In genomic region chr2:121539722-121540469, GRCh38 we compare ENCODE assay signal across 18 cellular contexts. TPM values are rescaled to one million over a fixed set of nuclear protein-coding genes. Genes with fewer than 3 reads are reported as not detected.
DNase-seq lines count a peak whose midpoint lies in the region; ATAC-seq and TF ChIP-seq lines count a peak whose summit lies in the region.
"Had no signal": no experiment of that assay in that cellular context is flagged by ENCODE, and none has a peak within 500 bp of the region (broad histone marks: within the 10 kb centered on the region; RNA-seq: fewer than 3 reads in every experiment).

No MANE protein-coding gene starts in this region.

- no peak for DNase-seq in CD8-positive, alpha-beta T cell
- peak; percentile 32 for DNase-seq in IMR-90
- DNase-seq in amniotic epithelial cell (ENCODE audit: low read depth), result peak; percentile 41
- DNase-seq in osteoblast (ENCODE audit: insufficient read length, low spot score, missing footprints), result no peak
- no peak for DNase-seq in hepatocyte (ENCODE audit: low spot score)
- DNase-seq in colonic mucosa, result no peak
- no peak for DNase-seq in adrenal gland
- no peak for DNase-seq in stimulated activated CD4-positive, alpha-beta T cell treated with anti-CD3 and anti-CD28 coated beads, Interleukin-12 subunit alpha, Interleukin-12 subunit beta, amount 100 ng/mL, for 4 hours
- DNase-seq: activated naive CD4-positive, alpha-beta T cell treated with anti-CD3 and anti-CD28 coated beads, Interleukin-2, amount 50 U/mL, for 16 hours; cerebellar nuclear complex; NCI-H1417 treated with DMSO at 0.1 percent for 48 hours; NCI-H226; stimulated activated naive CD4-positive, alpha-beta T cell treated with Interleukin-2 at 50 U/mL for 16 hours had no signal

- no TSS peak for BruUV-seq in IMR-90 (replicated peaks; lab: Mats Ljungman, UMichigan)

- peaks cover 33% of the 10 kb centered on the region for H3K4me1 Mint-ChIP-seq in CD8-positive, alpha-beta T cell (ENCODE audit: low read depth)

- no peaks in the 10 kb centered on the region for H3K9me2 ChIP-seq in hepatocyte (replicated peaks; ENCODE audit: insufficient read depth)

- H3K4me3 ChIP-seq in CD8-positive, alpha-beta T cell (ENCODE audit: low read depth, low read length), result no peak overlapping the region
- H3K4me3 ChIP-seq in IMR-90 (ENCODE audit: insufficient read depth, low read depth, low read length) (no peak overlapping the region), osteoblast (ENCODE audit: insufficient read depth, low read length) (no peak overlapping the region), hepatocyte (no peak overlapping the region), colonic mucosa (no peak overlapping the region), adrenal gland (peak overlapping the region in 1 of 4 donors; percentile 18)

- H4K8ac ChIP-seq in IMR-90 (ENCODE audit: low read depth in 2 of 2, low read length in 2 of 2), result no peak overlapping the region

- no peak overlapping the region for H3K18ac ChIP-seq in IMR-90 (ENCODE audit: low read depth, low read length)

- H2BK5ac ChIP-seq in IMR-90 (ENCODE audit: low read depth, low read length, poor library complexity, severe bottlenecking), result no peak overlapping the region

- no peak overlapping the region for H3K14ac ChIP-seq in IMR-90 (replicated peaks; ENCODE audit: low read depth, low read length)

- intact Hi-C loops in CD8-positive, alpha-beta T cell (cut with DNase I, micrococcal nuclease), result loop anchor here (10.0 kb wide), 2 partner anchors 1855 to 1865 kb away; partner anchors contain the start of gene TMEM177 (in 1 of the 2)
- intact Hi-C loops in IMR-90 (cut with micrococcal nuclease), result no loop called here
- intact Hi-C loops in colonic mucosa (cut with DNase I), result no loop called here
- intact Hi-C loops in adrenal gland (cut with DNase I), result loop anchor here in 1 of 2 donors (5.0 to 10.0 kb wide), 3 partner anchors 52 to 135 kb away; partner anchors contain the start of gene CLASP1

- no peaks in the 10 kb centered on the region for H3K36me3 Mint-ChIP-seq in CD8-positive, alpha-beta T cell

- 94% methylated on average over 2 of the region's 4 CpGs; no CpG with 5 or more reads in 1 of the 2 experiments for WGBS in IMR-90 (ENCODE audit: extremely low coverage in 2 of 2, insufficient read length in 1 of 2), 2 experiments
- WGBS in hepatocyte (ENCODE audit: low lambda C conversion rate, missing lambda C conversion rate), result 79% methylated on average over 4 of the region's 4 CpGs
- 72 to 89% (median 83%) methylated on average over 4 of the region's 4 CpGs for WGBS in adrenal gland, 4 donors

- no peak overlapping the region for H2BK20ac ChIP-seq in IMR-90 (ENCODE audit: low read depth, low read length)

- H3K4ac ChIP-seq in IMR-90 (ENCODE audit: low read depth, low read length), result no peak overlapping the region

- H2AFZ ChIP-seq in IMR-90 (replicated peaks; ENCODE audit: low read length, poor library complexity), result no peak overlapping the region
- H2AFZ ChIP-seq in osteoblast (ENCODE audit: low read length), result no peak overlapping the region
- H2AFZ ChIP-seq in hepatocyte, result no peak overlapping the region

- no peaks in the 10 kb centered on the region for H3K27me3 Mint-ChIP-seq in CD8-positive, alpha-beta T cell (ENCODE audit: low read depth)

- H4K20me1 ChIP-seq in IMR-90 (ENCODE audit: insufficient read depth, low read length) (peaks cover 47% of the 10 kb centered on the region), osteoblast (ENCODE audit: insufficient read depth, low read length) (peaks cover 45% of the 10 kb centered on the region), hepatocyte (ENCODE audit: insufficient read depth, poor library complexity, severe bottlenecking) (peaks cover 21% of the 10 kb centered on the region)

- H3K9me3 Mint-ChIP-seq in CD8-positive, alpha-beta T cell, result no peaks in the 10 kb centered on the region

- no peak for TF ChIP-seq RAD21 in IMR-90 (IDR thresholded peaks at IDR 0.05; ENCODE audit: low read length)

- ATAC-seq in CD8-positive, alpha-beta T cell, result no peak
- peak; percentile 58 for ATAC-seq in IMR-90 (ENCODE audit: low read depth)
- ATAC-seq: SK-N-SH treated with all-trans-retinoic acid at 6 μM for 48 hours had no signal

- no peaks in the 10 kb centered on the region for H3K9me3 ChIP-seq in CD8-positive, alpha-beta T cell (ENCODE audit: low read length)
- H3K9me3 ChIP-seq in IMR-90 (ENCODE audit: control insufficient read depth, insufficient read depth, low read length) (no peaks in the 10 kb centered on the region), osteoblast (ENCODE audit: low read depth, low read length) (no peaks in the 10 kb centered on the region), hepatocyte (ENCODE audit: low read depth) (no peaks in the 10 kb centered on the region), colonic mucosa (no peaks in the 10 kb centered on the region), adrenal gland (replicated peaks in 1 of 3) (no peaks in the 10 kb centered on the region)

- TF ChIP-seq CTCF in CD8-positive, alpha-beta T cell (IDR thresholded peaks at IDR 0.05), result no peak
- TF ChIP-seq CTCF in IMR-90 (conservative IDR thresholded peaks at IDR 0.05; ENCODE audit: low read depth, low read length) (no peak), osteoblast (IDR thresholded peaks at IDR 0.05; ENCODE audit: extremely low read depth, low read depth, low read length) (no peak), hepatocyte (IDR thresholded peaks at IDR 0.05; ENCODE audit: poor library complexity) (no peak), colonic mucosa (IDR thresholded peaks at IDR 0.05) (no peak), adrenal gland (IDR thresholded peaks at IDR 0.05) (no peak)

- CTCF ChIA-PET in CD8-positive, alpha-beta T cell (lab: Charles Lee), result no interaction called here
- CTCF ChIA-PET in IMR-90 (lab: Yijun Ruan, JAX), result no interaction called here

- no peak overlapping the region for H3K9ac ChIP-seq in IMR-90 (ENCODE audit: low read depth, low read length)
- H3K9ac ChIP-seq in colonic mucosa (ENCODE audit: low read depth in 2 of 2, low read length in 2 of 2), result peak overlapping the region in 1 of 2 donors; percentile 8

- peaks cover 3% of the 10 kb centered on the region for H3K4me1 ChIP-seq in CD8-positive, alpha-beta T cell (ENCODE audit: insufficient read depth, low read length)
- H3K4me1 ChIP-seq in IMR-90 (ENCODE audit: control insufficient read depth, insufficient read depth, low read length) (peaks cover 10% of the 10 kb centered on the region), osteoblast (ENCODE audit: insufficient read depth, low read length) (peaks cover 18% of the 10 kb centered on the region), hepatocyte (ENCODE audit: insufficient read depth) (no peaks in the 10 kb centered on the region), colonic mucosa (no peaks in the 10 kb centered on the region), adrenal gland (replicated peaks in 1 of 2) (peaks cover 10 to 65% of the 10 kb centered on the region in 2 donors)

- no peak for TF ChIP-seq POLR2A in IMR-90 (IDR thresholded peaks at IDR 0.05; ENCODE audit: low read depth, low read length)
- TF ChIP-seq POLR2A in adrenal gland (IDR thresholded peaks at IDR 0.05), result no peak

- peaks cover 57% of the 10 kb centered on the region for H3K79me2 ChIP-seq in osteoblast (ENCODE audit: insufficient read depth, low read length)
- H3K79me2 ChIP-seq in hepatocyte, result peaks cover 91% of the 10 kb centered on the region

- no peak overlapping the region for H2BK15ac ChIP-seq in IMR-90 (ENCODE audit: low read depth, low read length)

- dilution Hi-C loops in IMR-90 (cut with HindIII; ENCODE audit: low sequenced_read_pairs, unreplicated experiment), result no loop called here

- H3K56ac ChIP-seq in IMR-90 (ENCODE audit: extremely low read depth, insufficient read depth, low read length), result no peak overlapping the region

- no peak overlapping the region for H2BK120ac ChIP-seq in IMR-90 (ENCODE audit: low read depth, low read length)

- no peak overlapping the region for H4K91ac ChIP-seq in IMR-90 (ENCODE audit: insufficient read depth, low read depth, low read length)

- H4K5ac ChIP-seq in IMR-90 (ENCODE audit: low read depth, low read length), result no peak overlapping the region

- peaks cover 12 to 65% of the 10 kb centered on the region in 2 experiments for H3K79me1 ChIP-seq in IMR-90 (ENCODE audit: low read depth in 1 of 2, low read length in 2 of 2)

- H2AK9ac ChIP-seq in IMR-90 (replicated peaks; ENCODE audit: low read depth, low read length, poor library complexity), result no peak overlapping the region

- POLR2A ChIA-PET in CD8-positive, alpha-beta T cell (lab: Charles Lee), result no interaction called here
- POLR2A ChIA-PET in IMR-90 (lab: Charles Lee; ENCODE audit: unreplicated experiment), result no interaction called here

- in situ Hi-C loops in IMR-90 (cut with MboI; ENCODE audit: low sequenced_read_pairs), result loop anchor here (10.0 to 25.0 kb wide), 2 partner anchors 185 to 453 kb away; no protein-coding TSS in a partner anchor

- H3K4me2 ChIP-seq in IMR-90 (ENCODE audit: low read depth, low read length), result no peak overlapping the region
- peak overlapping the region; percentile 36 for H3K4me2 ChIP-seq in osteoblast (ENCODE audit: insufficient read depth, low read length)
- H3K4me2 ChIP-seq in hepatocyte, result no peak overlapping the region

- H3K27me3 ChIP-seq in CD8-positive, alpha-beta T cell (ENCODE audit: insufficient read depth, low read length), result no peaks in the 10 kb centered on the region
- H3K27me3 ChIP-seq in IMR-90 (ENCODE audit: control insufficient read depth, insufficient read depth, low read length) (no peaks in the 10 kb centered on the region), osteoblast (ENCODE audit: insufficient read depth, low read length) (no peaks in the 10 kb centered on the region), hepatocyte (no peaks in the 10 kb centered on the region), colonic mucosa (no peaks in the 10 kb centered on the region), adrenal gland (no peaks in the 10 kb centered on the region)

- no peak overlapping the region for H2AK5ac ChIP-seq in IMR-90 (ENCODE audit: low read depth, low read length)

- no peak overlapping the region for H3K23ac ChIP-seq in IMR-90 (ENCODE audit: low read depth, low read length)

- peaks cover 2% of the 10 kb centered on the region; the same call in 1 of the 2 replicates for H3K9me1 ChIP-seq in IMR-90 (ENCODE audit: insufficient read depth, low read length)

- no peaks in the 10 kb centered on the region for H3K36me3 ChIP-seq in CD8-positive, alpha-beta T cell (ENCODE audit: insufficient read depth, low read length)
- H3K36me3 ChIP-seq in IMR-90 (ENCODE audit: control insufficient read depth, insufficient read depth, low read length) (no peaks in the 10 kb centered on the region), osteoblast (ENCODE audit: insufficient read depth, low read length) (no peaks in the 10 kb centered on the region), hepatocyte (replicated peaks; ENCODE audit: insufficient read depth, low read depth) (no peaks in the 10 kb centered on the region), colonic mucosa (no peaks in the 10 kb centered on the region), adrenal gland (replicated peaks in 1 of 2) (no peaks in the 10 kb centered on the region)

- H3K27ac Mint-ChIP-seq in CD8-positive, alpha-beta T cell, result peak overlapping the region; percentile 50

- no peak overlapping the region for H3K27ac ChIP-seq in CD8-positive, alpha-beta T cell (ENCODE audit: low read depth, low read length)
- H3K27ac ChIP-seq in IMR-90 (ENCODE audit: insufficient read depth, low read length) (no peak overlapping the region), osteoblast (ENCODE audit: low read depth, low read length) (no peak overlapping the region), hepatocyte (no peak overlapping the region), colonic mucosa (no peak overlapping the region), adrenal gland (peak overlapping the region in 1 of 5 donors; percentile 32)
- H3K27ac ChIP-seq: HL-60 had no signal

- peak overlapping the region; percentile 50 for H3K4me3 Mint-ChIP-seq in CD8-positive, alpha-beta T cell

RNA-seq across cellular contexts. Expression of gene RNU4ATAC, which starts 9.2 kb away (rescaled TPM):
- total RNA-seq in CD8-positive, alpha-beta T cell, result not detected
- total RNA-seq in IMR-90 (2012; rRNA removed), result under 0.01 TPM in 2 replicates
- polyA plus RNA-seq in IMR-90 (2012; rRNA removed), result not detected in 2 replicates
- not detected in 2 replicates for polyA plus RNA-seq in IMR-90 (2012; cell fraction: cytosol; rRNA removed)
- polyA plus RNA-seq in IMR-90 (2012; cell fraction: nucleus; rRNA removed; ENCODE audit: low replicate concordance), result not detected in 2 replicates
- under 0.01 TPM in 1 of 2 replicates, not detected in the other for total RNA-seq in osteoblast
- total RNA-seq in hepatocyte, result not detected in 2 replicates
- polyA plus RNA-seq in hepatocyte, result 9.5 and 10.0 TPM in 2 replicates
- total RNA-seq in colonic mucosa, result not detected
- not detected for total RNA-seq in adrenal gland
- not detected for polyA plus RNA-seq in adrenal gland
- total RNA-seq: activated CD8-positive, alpha-beta memory T cell treated with anti-CD3 and anti-CD28 coated beads for 36 hours; omental fat pad; skeletal muscle tissue had no signal

Comparison
In these comparisons a context has a peak if more than half of its experiments do, and no peak if none do; other contexts are left out.
1. DNase-seq: peak in IMR-90 (single experiment) and amniotic epithelial cell (single experiment); none in CD8-positive, alpha-beta T cell (0 of 7), osteoblast (single experiment), hepatocyte (single experiment), colonic mucosa (single experiment), adrenal gland (0 of 7) and stimulated activated CD4-positive, alpha-beta T cell treated with anti-CD3 and anti-CD28 coated beads, Interleukin-12 subunit alpha, Interleukin-12 subunit beta, amount 100 ng/mL, for 4 hours (single experiment).
2. intact Hi-C loops: an anchor here in CD8-positive, alpha-beta T cell (10.0 kb wide); none called in IMR-90 and colonic mucosa.